In genomic region chr1:223659711-223660110, GRCh38 we compare ENCODE assay signal across 19 cellular contexts. TPM values are rescaled to one million over a fixed set of nuclear protein-coding genes. Genes with fewer than 3 reads are reported as not detected.
DNase-seq lines count a peak whose midpoint lies in the region; ATAC-seq and TF ChIP-seq lines count a peak whose summit lies in the region.
"Had no signal": no experiment of that assay in that cellular context is flagged by ENCODE, and none has a peak within 500 bp of the region (broad histone marks: within the 10 kb centered on the region; RNA-seq: fewer than 3 reads in every experiment).

No MANE protein-coding gene starts in this region.

- 48 to 76% (median 61%) methylated on average over 4 of the region's 4 CpGs for WGBS in psoas muscle, 3 donors
- WGBS in testis, 2 donors = 96 to 99% methylated on average over 4 of the region's 4 CpGs

- H3K4me1 ChIP-seq in psoas muscle (no peaks in the 10 kb centered on the region), testis (no peaks in the 10 kb centered on the region)
- H3K4me1 ChIP-seq: Caco-2 had no signal

- H3K27me3 ChIP-seq in psoas muscle (ENCODE audit: insufficient read depth in 3 of 3, low read length in 2 of 3) (no peaks in the 10 kb centered on the region), testis (no peaks in the 10 kb centered on the region)

- DNase-seq in DMS53 (lab: John Stamatoyannopoulos, UW) (peak; percentile 66), DMS53 treated with DMSO at 0.1 percent for 48 hours (lab: John Stamatoyannopoulos, UW; ENCODE audit: unreplicated experiment) (no peak), NCI-H510A (lab: John Stamatoyannopoulos, UW) (peak; percentile 45), SHP77 treated with DMSO at 0.1 percent for 48 hours (lab: John Stamatoyannopoulos, UW) (peak; percentile 95), psoas muscle (no peak), testis (no peak), epidermal melanocyte (ENCODE audit: insufficient read length, low spot score) (no peak)
- DNase-seq: Caco-2; CD8-positive, alpha-beta T cell; DMS79; H7; IMR-90 had no signal

- H3K4me3 ChIP-seq in psoas muscle (no peak overlapping the region), testis (no peak overlapping the region)
- H3K4me3 ChIP-seq: GM12878, GM23338 had no signal

- no peaks in the 10 kb centered on the region for H3K9me3 ChIP-seq in psoas muscle
- H3K9me3 ChIP-seq in testis = no peaks in the 10 kb centered on the region
- H3K9me3 ChIP-seq: Caco-2 had no signal

- TF ChIP-seq CTCF in psoas muscle (IDR thresholded peaks at IDR 0.05) (no peak), testis (IDR thresholded peaks at IDR 0.05) (no peak)

- intact Hi-C loops in psoas muscle (cut with DNase I) = no loop called here
- intact Hi-C loops in testis (cut with DNase I; ENCODE audit: low total_unique reads) = no loop called here

- no peaks in the 10 kb centered on the region for H3K36me3 ChIP-seq in psoas muscle (ENCODE audit: insufficient read depth in 1 of 2, low read depth in 1 of 2)
- no peaks in the 10 kb centered on the region for H3K36me3 ChIP-seq in testis (ENCODE audit: low read depth, missing control alignments)

- peak in 3 of 4 donors; percentile 55 to 92 (median 76) for ATAC-seq in psoas muscle
- ATAC-seq: CD8-positive, alpha-beta T cell; GM12878; GM23338 had no signal

- TF ChIP-seq POLR2A in testis (IDR thresholded peaks at IDR 0.05) = no peak

- no peak overlapping the region for H3K27ac ChIP-seq in psoas muscle
- no peak overlapping the region for H3K27ac ChIP-seq in testis
- H3K27ac ChIP-seq: 22Rv1 had no signal

RNA-seq across cellular contexts. Expression of gene CAPN8, which starts 5.8 kb away (rescaled TPM):
- total RNA-seq in psoas muscle = 1 to 10 TPM in 2 of 4 donors, under 1 TPM in 1, not detected in 1; 0.78 to 5.4 (median 2.1) TPM
- polyA plus RNA-seq in psoas muscle = under 1 TPM in 2 of 3 donors, not detected in 1; 0.04 to 0.09 TPM
- 1 to 10 TPM; 1.4 to 3.2 TPM for total RNA-seq in testis
- 4.3 TPM for polyA plus RNA-seq in testis (ENCODE audit: insufficient read depth, low read depth, low replicate concordance)
- total RNA-seq: A673, G401, GM23338, H7, IMR-90 had no signal
- polyA plus RNA-seq: BJ, CD14-positive monocyte, GM23338, IMR-90 had no signal

RNA-seq across cellular contexts. Expression of gene CAPN2, which starts 52.6 kb away (rescaled TPM):
- total RNA-seq in psoas muscle (100 to 1,000 TPM in 3 of 4 donors, 10 to 100 TPM in 1; 77.1 to 151 (median 105) TPM), testis (100 to 1,000 TPM; 174 to 179 TPM)
- polyA plus RNA-seq in psoas muscle (100 to 1,000 TPM in 1 of 3 donors, 10 to 100 TPM in 2; 47.6 to 157 (median 73.2) TPM), testis (ENCODE audit: insufficient read depth, low read depth, low replicate concordance) (99.0 TPM)

Comparison
In these comparisons a context has a peak if more than half of its experiments do, and no peak if none do; other contexts are left out.
1. DNase-seq: peak in DMS53 (single experiment), NCI-H510A (single experiment) and SHP77 treated with DMSO at 0.1 percent for 48 hours (single experiment); none in DMS53 treated with DMSO at 0.1 percent for 48 hours (single experiment), psoas muscle (0 of 2), testis (single experiment) and epidermal melanocyte (single experiment).